11 cellular contexts compared by ENCODE assay signal in the genomic region with DNA sequence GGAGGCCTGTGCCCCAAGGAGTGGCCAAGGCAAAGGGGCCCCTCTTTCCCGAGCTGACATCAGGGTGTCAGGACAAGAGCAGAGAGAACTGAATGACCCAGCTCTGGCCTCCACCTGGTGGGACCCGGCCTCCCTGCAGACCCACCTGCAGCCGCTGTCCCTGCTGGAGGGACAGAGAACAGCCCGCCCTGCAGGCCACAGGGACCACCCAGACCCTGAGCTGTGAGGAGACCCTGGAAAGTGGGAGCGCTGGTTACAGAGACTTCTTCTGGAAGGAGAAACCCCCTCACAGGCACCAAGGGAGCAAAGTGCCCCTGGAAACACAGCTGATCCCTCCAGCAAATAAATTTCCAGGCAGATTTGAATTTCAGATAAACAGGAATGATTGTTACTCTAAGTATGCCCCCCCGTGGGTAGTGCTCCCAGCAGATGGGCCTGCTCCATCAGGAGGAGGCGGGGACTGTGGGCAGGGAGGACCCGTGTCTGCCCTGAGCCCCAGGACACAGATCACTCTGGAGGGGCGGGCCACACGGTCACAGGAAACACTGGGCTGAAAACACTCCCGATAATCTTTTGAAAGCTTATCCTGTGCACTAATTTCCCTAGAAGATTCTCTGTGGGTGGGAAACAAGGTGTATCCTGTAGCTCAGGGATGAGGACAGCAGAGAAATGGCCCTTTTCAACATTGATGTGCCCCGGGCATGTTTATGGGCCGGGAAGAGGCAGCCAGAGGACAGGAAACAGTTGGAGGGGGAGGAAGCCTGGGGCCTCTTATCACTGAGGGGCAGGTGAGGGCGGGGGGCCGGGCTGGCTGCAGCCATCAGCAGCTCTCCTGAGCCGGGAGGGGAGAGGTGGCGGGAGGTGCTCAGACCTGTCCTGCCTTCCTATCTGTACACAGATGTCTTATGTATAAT.
DNase-seq lines count a peak whose midpoint lies in the region; ATAC-seq lines count a peak whose summit lies in the region.
"Had no signal": no experiment of that assay in that cellular context is flagged by ENCODE, and none has a peak within 500 bp of the region (broad histone marks: within the 10 kb centered on the region; RNA-seq: fewer than 3 reads in every experiment).

No MANE protein-coding gene starts in this region.

- no peaks in the 10 kb centered on the region for H3K4me1 ChIP-seq in naive thymus-derived CD4-positive, alpha-beta T cell (ENCODE audit: control insufficient read depth in 2 of 2, insufficient read depth in 2 of 2, low read length in 2 of 2)

- H3K4me3 ChIP-seq in naive thymus-derived CD4-positive, alpha-beta T cell (ENCODE audit: low read length) = no peak overlapping the region

- DNase-seq in CMK (ENCODE audit: low read depth) (peak; percentile 87), NCI-H526 (lab: John Stamatoyannopoulos, UW) (peak; percentile 86 to 93), NCI-H1694 treated with DMSO at 0.1 percent for 48 hours (lab: John Stamatoyannopoulos, UW) (no peak)
- no peak for DNase-seq in naive thymus-derived CD4-positive, alpha-beta T cell
- no peak for DNase-seq in activated CD8-positive, alpha-beta T cell treated with anti-CD3 and anti-CD28 coated beads, Interleukin-2, amount 10 ng/mL, durations not matched to agents 7 days and 5 days
- DNase-seq: immature natural killer cell, T-helper 17 cell had no signal

- H3K9me3 ChIP-seq in naive thymus-derived CD4-positive, alpha-beta T cell (ENCODE audit: control insufficient read depth in 2 of 3, low read length in 3 of 3) = no peaks in the 10 kb centered on the region

- H3K9me3 Mint-ChIP-seq in naive thymus-derived CD4-positive, alpha-beta T cell = peaks cover 0 to 2% (median 0%) of the 10 kb centered on the region in 11 donors
- H3K9me3 Mint-ChIP-seq in activated CD8-positive, alpha-beta T cell treated with anti-CD3 and anti-CD28 coated beads, Interleukin-2, amount 10 ng/mL, durations not matched to agents 7 days and 5 days (ENCODE audit: insufficient read depth) = no peaks in the 10 kb centered on the region
- H3K9me3 Mint-ChIP-seq: immature natural killer cell had no signal

- intact Hi-C loops in naive thymus-derived CD4-positive, alpha-beta T cell (cut with micrococcal nuclease) = no loop called here

- H3K4me3 Mint-ChIP-seq in naive thymus-derived CD4-positive, alpha-beta T cell = no peak overlapping the region
- no peak overlapping the region for H3K4me3 Mint-ChIP-seq in activated CD8-positive, alpha-beta T cell treated with anti-CD3 and anti-CD28 coated beads, Interleukin-2, amount 10 ng/mL, durations not matched to agents 7 days and 5 days
- H3K4me3 Mint-ChIP-seq: immature natural killer cell, T-helper 17 cell had no signal

- no peak overlapping the region for H3K27ac ChIP-seq in naive thymus-derived CD4-positive, alpha-beta T cell (ENCODE audit: low read depth, low read length)
- H3K27ac ChIP-seq: C4-2B had no signal

- POLR2A ChIA-PET in naive thymus-derived CD4-positive, alpha-beta T cell (lab: Charles Lee) = no interaction called here
- POLR2A ChIA-PET in activated CD8-positive, alpha-beta T cell treated with anti-CD3 and anti-CD28 coated beads, Interleukin-2, amount 10 ng/mL, durations not matched to agents 7 days and 5 days (lab: Charles Lee) = no interaction called here

- H3K27ac Mint-ChIP-seq in naive thymus-derived CD4-positive, alpha-beta T cell = peak overlapping the region in 1 of 9 donors; percentile 64
- H3K27ac Mint-ChIP-seq in activated CD8-positive, alpha-beta T cell treated with anti-CD3 and anti-CD28 coated beads, Interleukin-2, amount 10 ng/mL, durations not matched to agents 7 days and 5 days = no peak overlapping the region
- H3K27ac Mint-ChIP-seq: immature natural killer cell, T-helper 17 cell had no signal

- no peaks in the 10 kb centered on the region for H3K36me3 ChIP-seq in naive thymus-derived CD4-positive, alpha-beta T cell (ENCODE audit: control insufficient read depth in 2 of 3, insufficient read depth in 3 of 3, low read length in 3 of 3)

- no peaks in the 10 kb centered on the region for H3K27me3 ChIP-seq in naive thymus-derived CD4-positive, alpha-beta T cell (ENCODE audit: control insufficient read depth in 2 of 2, insufficient read depth in 2 of 2, low read length in 2 of 2)

- ATAC-seq in esophagus mucosa = peak; percentile 61
- ATAC-seq in naive thymus-derived CD4-positive, alpha-beta T cell = peak; percentile 22
- ATAC-seq in activated CD8-positive, alpha-beta T cell treated with anti-CD3 and anti-CD28 coated beads, Interleukin-2, amount 10 ng/mL, durations not matched to agents 7 days and 5 days = no peak
- no peak for ATAC-seq in GM21723 (IDR thresholded peaks at IDR 0.05; ENCODE audit: unreplicated experiment)
- ATAC-seq in GM21619 (IDR thresholded peaks at IDR 0.05; ENCODE audit: unreplicated experiment) = no peak
- ATAC-seq: T-helper 17 cell had no signal

- peaks cover 0 to 11% (median 5%) of the 10 kb centered on the region in 5 donors for H3K27me3 Mint-ChIP-seq in naive thymus-derived CD4-positive, alpha-beta T cell
- H3K27me3 Mint-ChIP-seq in activated CD8-positive, alpha-beta T cell treated with anti-CD3 and anti-CD28 coated beads, Interleukin-2, amount 10 ng/mL, durations not matched to agents 7 days and 5 days (ENCODE audit: low read depth) = peaks cover 3% of the 10 kb centered on the region

- H3K36me3 Mint-ChIP-seq in naive thymus-derived CD4-positive, alpha-beta T cell = no peaks in the 10 kb centered on the region
- no peaks in the 10 kb centered on the region for H3K36me3 Mint-ChIP-seq in activated CD8-positive, alpha-beta T cell treated with anti-CD3 and anti-CD28 coated beads, Interleukin-2, amount 10 ng/mL, durations not matched to agents 7 days and 5 days (ENCODE audit: low read depth)
- H3K36me3 Mint-ChIP-seq: immature natural killer cell had no signal

- CTCF ChIA-PET in naive thymus-derived CD4-positive, alpha-beta T cell (lab: Charles Lee) = no interaction called here
- CTCF ChIA-PET in activated CD8-positive, alpha-beta T cell treated with anti-CD3 and anti-CD28 coated beads, Interleukin-2, amount 10 ng/mL, durations not matched to agents 7 days and 5 days (lab: Charles Lee) = no interaction called here

- H3K4me1 Mint-ChIP-seq in naive thymus-derived CD4-positive, alpha-beta T cell = peaks cover 0 to 18% (median 9%) of the 10 kb centered on the region in 7 donors
- H3K4me1 Mint-ChIP-seq in activated CD8-positive, alpha-beta T cell treated with anti-CD3 and anti-CD28 coated beads, Interleukin-2, amount 10 ng/mL, durations not matched to agents 7 days and 5 days (ENCODE audit: low read depth) = peaks cover 9% of the 10 kb centered on the region
- H3K4me1 Mint-ChIP-seq: immature natural killer cell had no signal

Comparison
In these comparisons a context has a peak if more than half of its experiments do, and no peak if none do; other contexts are left out.
1. DNase-seq: peak in CMK (single experiment) and NCI-H526 (2 of 2); none in naive thymus-derived CD4-positive, alpha-beta T cell (0 of 9), NCI-H1694 treated with DMSO at 0.1 percent for 48 hours (single experiment) and activated CD8-positive, alpha-beta T cell treated with anti-CD3 and anti-CD28 coated beads, Interleukin-2, amount 10 ng/mL, durations not matched to agents 7 days and 5 days (single experiment).
2. ATAC-seq: peak in esophagus mucosa (single experiment) and naive thymus-derived CD4-positive, alpha-beta T cell (single experiment); none in activated CD8-positive, alpha-beta T cell treated with anti-CD3 and anti-CD28 coated beads, Interleukin-2, amount 10 ng/mL, durations not matched to agents 7 days and 5 days (single experiment), GM21723 (single experiment) and GM21619 (single experiment).